Comparison of ENCODE assay signal across 7 cellular contexts in the genomic region with DNA sequence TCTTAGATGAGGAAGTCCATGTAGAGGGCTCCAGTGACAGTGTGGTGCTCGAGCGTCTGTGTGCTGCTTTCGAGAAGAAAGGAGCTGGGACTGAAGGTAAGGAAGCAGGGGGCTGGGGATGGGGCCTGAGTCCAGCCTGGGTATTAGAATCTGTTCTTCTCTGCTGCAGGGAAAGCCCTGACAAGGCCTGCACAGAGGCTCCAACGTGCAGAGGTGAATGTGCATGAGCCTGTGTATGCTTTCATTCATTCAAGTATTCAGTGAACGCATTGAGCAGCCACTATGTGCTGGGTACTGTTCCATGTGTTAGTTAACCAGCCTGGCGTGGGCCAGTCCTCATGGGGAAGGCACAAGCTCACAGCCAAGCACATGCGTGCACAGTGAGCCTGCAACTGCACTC.
"Had no signal": no experiment of that assay in that cellular context is flagged by ENCODE, and none has a peak within 500 bp of the region (broad histone marks: within the 10 kb centered on the region; RNA-seq: fewer than 3 reads in every experiment).

No MANE protein-coding gene starts in this region.

- H3K27ac Mint-ChIP-seq: IgD-negative memory B cell had no signal

- H3K9me3 ChIP-seq: HAP-1 had no signal

- H3K27ac ChIP-seq: GM23248 had no signal

- H3K4me3 ChIP-seq: GM23248, HAP-1 had no signal

- FAIRE-seq: HTR-8/SVneo had no signal

- H3K9me3 Mint-ChIP-seq: IgD-negative memory B cell had no signal

- H2AFZ ChIP-seq: GM23248 had no signal

- DNase-seq: GM23248, GOT3, H7 had no signal

- ATAC-seq: HCT116 had no signal

- H3K36me3 Mint-ChIP-seq: IgD-negative memory B cell had no signal

- H3K36me3 ChIP-seq: HAP-1 had no signal

- H3K4me1 ChIP-seq: HAP-1 had no signal

- H3K9ac ChIP-seq: GM23248 had no signal

- H3K4me3 Mint-ChIP-seq: IgD-negative memory B cell had no signal
